ENCODE assay signal across 9 cellular contexts in genomic region chr16:70418274-70418992, GRCh38. TPM values are rescaled to one million over a fixed set of nuclear protein-coding genes. Genes with fewer than 3 reads are reported as not detected.
A peak's percentile ranks its signal among the peaks of the same experiment; 100 is the strongest.
DNase-seq lines count a peak whose midpoint lies in the region; ATAC-seq and TF ChIP-seq lines count a peak whose summit lies in the region.
"Had no signal": no experiment of that assay in that cellular context is flagged by ENCODE, and none has a peak within 500 bp of the region (broad histone marks: within the 10 kb centered on the region; RNA-seq: fewer than 3 reads in every experiment).

No MANE protein-coding gene starts in this region.

- peak overlapping the region; percentile 18 for H3K27ac ChIP-seq in left ventricle myocardium inferior (replicated peaks)
- H3K27ac ChIP-seq in right atrium auricular region: no peak overlapping the region
- no peak overlapping the region for H3K27ac ChIP-seq in testis

- H3K4me3 ChIP-seq in left ventricle myocardium inferior (no peak overlapping the region), right atrium auricular region (no peak overlapping the region), testis (no peak overlapping the region)

- TF ChIP-seq CTCF in left ventricle myocardium inferior (IDR thresholded peaks at IDR 0.05; ENCODE audit: borderline replicate concordance) (no peak), right atrium auricular region (IDR thresholded peaks at IDR 0.05) (no peak), omental fat pad (IDR thresholded peaks at IDR 0.05) (no peak), testis (IDR thresholded peaks at IDR 0.05) (no peak)

- no peaks in the 10 kb centered on the region for H3K36me3 Mint-ChIP-seq in effector memory CD8-positive, alpha-beta T cell (ENCODE audit: insufficient read depth)

- H3K4me3 Mint-ChIP-seq in effector memory CD8-positive, alpha-beta T cell: peak overlapping the region; percentile 18 to 50
- H3K4me3 Mint-ChIP-seq in stimulated activated naive CD8-positive, alpha-beta T cell treated with anti-CD3 and anti-CD28 coated beads, Interleukin-15, amount 100 ng/mL, for 72 hours: peak overlapping the region; percentile 74 to 76

- H3K9me3 Mint-ChIP-seq in effector memory CD8-positive, alpha-beta T cell: no peaks in the 10 kb centered on the region
- H3K9me3 Mint-ChIP-seq in stimulated activated naive CD8-positive, alpha-beta T cell treated with anti-CD3 and anti-CD28 coated beads, Interleukin-15, amount 100 ng/mL, for 72 hours: no peaks in the 10 kb centered on the region

- peaks cover 20 to 39% of the 10 kb centered on the region in 2 donors for H3K4me1 Mint-ChIP-seq in effector memory CD8-positive, alpha-beta T cell (ENCODE audit: low read depth in 2 of 2)
- H3K4me1 Mint-ChIP-seq in stimulated activated naive CD8-positive, alpha-beta T cell treated with anti-CD3 and anti-CD28 coated beads, Interleukin-15, amount 100 ng/mL, for 72 hours: peaks cover 82% of the 10 kb centered on the region

- intact Hi-C loops in left ventricle myocardium inferior (cut with micrococcal nuclease): no loop called here
- intact Hi-C loops in testis (cut with DNase I; ENCODE audit: low total_unique reads): no loop called here

- H3K4me1 ChIP-seq in left ventricle myocardium inferior (peaks cover 79% of the 10 kb centered on the region), right atrium auricular region (peaks cover 0 to 60% of the 10 kb centered on the region in 2 donors), testis (peaks cover 31% of the 10 kb centered on the region)

- ATAC-seq in effector memory CD8-positive, alpha-beta T cell (replicated peaks): no peak
- ATAC-seq in stimulated activated naive CD8-positive, alpha-beta T cell treated with anti-CD3 and anti-CD28 coated beads, Interleukin-15, amount 100 ng/mL, for 72 hours: peak; percentile 62
- no peak for ATAC-seq in omental fat pad (ENCODE audit: low FRiP score)

- no peaks in the 10 kb centered on the region for H3K36me3 ChIP-seq in left ventricle myocardium inferior
- no peaks in the 10 kb centered on the region for H3K36me3 ChIP-seq in right atrium auricular region
- no peaks in the 10 kb centered on the region for H3K36me3 ChIP-seq in testis (ENCODE audit: low read depth, missing control alignments)

- H3K9me3 ChIP-seq in left ventricle myocardium inferior (replicated peaks) (no peaks in the 10 kb centered on the region), right atrium auricular region (no peaks in the 10 kb centered on the region), testis (no peaks in the 10 kb centered on the region)

- no peak for TF ChIP-seq POLR2A in testis (IDR thresholded peaks at IDR 0.05)

- 63 to 87% methylated on average over 6 to 13 of the region's 13 CpGs for WGBS in testis, 2 donors

- H3K27me3 ChIP-seq in left ventricle myocardium inferior (ENCODE audit: low read depth) (no peaks in the 10 kb centered on the region), right atrium auricular region (no peaks in the 10 kb centered on the region), testis (no peaks in the 10 kb centered on the region)

- peak overlapping the region; percentile 19 to 86 for H3K27ac Mint-ChIP-seq in effector memory CD8-positive, alpha-beta T cell
- H3K27ac Mint-ChIP-seq in stimulated activated naive CD8-positive, alpha-beta T cell treated with anti-CD3 and anti-CD28 coated beads, Interleukin-15, amount 100 ng/mL, for 72 hours: peak overlapping the region; percentile 94 to 95

- H3K27me3 Mint-ChIP-seq in effector memory CD8-positive, alpha-beta T cell: no peaks in the 10 kb centered on the region
- H3K27me3 Mint-ChIP-seq in stimulated activated naive CD8-positive, alpha-beta T cell treated with anti-CD3 and anti-CD28 coated beads, Interleukin-15, amount 100 ng/mL, for 72 hours: no peaks in the 10 kb centered on the region

- no peak for DNase-seq in left ventricle myocardium inferior
- no peak for DNase-seq in right atrium auricular region (ENCODE audit: low spot score)
- peak; percentile 27 for DNase-seq in UCSD-AML1 (lab: John Stamatoyannopoulos, UW; ENCODE audit: unreplicated experiment)
- no peak for DNase-seq in effector memory CD8-positive, alpha-beta T cell
- peak in 1 of 2 donors; percentile 42 for DNase-seq in stimulated activated naive CD8-positive, alpha-beta T cell treated with anti-CD3 and anti-CD28 coated beads, Interleukin-15, amount 100 ng/mL, for 72 hours
- no peak for DNase-seq in omental fat pad (ENCODE audit: low spot score)
- no peak for DNase-seq in inferior parietal cortex (ENCODE audit: extremely low spot score)
- no peak for DNase-seq in testis
- DNase-seq: kidney had no signal

RNA-seq across cellular contexts. Expression of gene ST3GAL2, which starts 20.5 kb away (rescaled TPM):
- 22.3 TPM for total RNA-seq in left ventricle myocardium inferior
- 10 to 100 TPM; 13.5 to 16.9 TPM for total RNA-seq in right atrium auricular region
- 10 to 100 TPM in 3 of 4 donors, 1 to 10 TPM in 1; 9.6 to 31.7 (median 17.8) TPM for total RNA-seq in omental fat pad
- 10 to 100 TPM; 32.5 to 46.2 TPM for total RNA-seq in testis
- 20.2 TPM for polyA plus RNA-seq in testis (ENCODE audit: insufficient read depth, low read depth, low replicate concordance)

RNA-seq across cellular contexts. Expression of gene FCSK, which starts 36.0 kb away (rescaled TPM):
- total RNA-seq in left ventricle myocardium inferior: 7.4 TPM
- total RNA-seq in right atrium auricular region: 10 to 100 TPM in 1 of 2 donors, 1 to 10 TPM in 1; 9.5 to 10.2 TPM
- total RNA-seq in omental fat pad: 10 to 100 TPM in 3 of 4 donors, 1 to 10 TPM in 1; 7.3 to 17.3 (median 12.8) TPM
- 10 to 100 TPM; 26.4 to 36.3 TPM for total RNA-seq in testis
- polyA plus RNA-seq in testis (ENCODE audit: insufficient read depth, low read depth, low replicate concordance): 12.4 TPM
